Comparison of ENCODE assay signal across 8 cellular contexts in genomic region chr2:19989681-19990415, GRCh38. TPM values are rescaled to one million over a fixed set of nuclear protein-coding genes. Genes with fewer than 3 reads are reported as not detected.
DNase-seq lines count a peak whose midpoint lies in the region; ATAC-seq and TF ChIP-seq lines count a peak whose summit lies in the region.

Gene WDR35, minus strand, starts transcription at chr2:19990105. Its CDS starts 90 bp downstream, at chr2:19990015.

- H3K4me1 ChIP-seq in hepatocyte (ENCODE audit: insufficient read depth) (no peaks in the 10 kb centered on the region), vagina (peaks cover 12% of the 10 kb centered on the region)

- peaks cover 10% of the 10 kb centered on the region for H3K79me2 ChIP-seq in hepatocyte

- H3K9me3 ChIP-seq in hepatocyte (ENCODE audit: low read depth) (no peaks in the 10 kb centered on the region), vagina (no peaks in the 10 kb centered on the region)

- no peaks in the 10 kb centered on the region for H3K27me3 ChIP-seq in hepatocyte
- H3K27me3 ChIP-seq in vagina, result no peaks in the 10 kb centered on the region

- H3K9me2 ChIP-seq in hepatocyte (replicated peaks; ENCODE audit: insufficient read depth), result no peaks in the 10 kb centered on the region

- TF ChIP-seq CTCF in hepatocyte (IDR thresholded peaks at IDR 0.05; ENCODE audit: poor library complexity), result no peak
- no peak for TF ChIP-seq CTCF in vagina (IDR thresholded peaks at IDR 0.05)

- no peaks in the 10 kb centered on the region for H4K20me1 ChIP-seq in hepatocyte (ENCODE audit: insufficient read depth, poor library complexity, severe bottlenecking)

- TF ChIP-seq POLR2A in vagina (IDR thresholded peaks at IDR 0.05), result no peak

- H2AFZ ChIP-seq in hepatocyte, result peak within 1 kb of the TSS; percentile 98

- H3K27ac ChIP-seq in hepatocyte (peak within 1 kb of the TSS; percentile 45), vagina (peak within 1 kb of the TSS; percentile 56)

- peak within 1 kb of the TSS; percentile 67 for H3K4me3 ChIP-seq in hepatocyte
- H3K4me3 ChIP-seq in vagina, result peak within 1 kb of the TSS; percentile 60 to 72

- 1% methylated on average over 66 of the region's 69 CpGs for WGBS in hepatocyte (ENCODE audit: low lambda C conversion rate, missing lambda C conversion rate)

- intact Hi-C loops in vagina (cut with DNase I), result no loop called here

- H3K4me2 ChIP-seq in hepatocyte, result peak within 1 kb of the TSS; percentile 87

- ATAC-seq in GM18499 (IDR thresholded peaks at IDR 0.05; ENCODE audit: insufficient read depth, unreplicated experiment), result peak; percentile 62
- ATAC-seq in HG02884 (IDR thresholded peaks at IDR 0.05; ENCODE audit: unreplicated experiment), result peak; percentile 87

- DNase-seq in NCI-H1694 (lab: John Stamatoyannopoulos, UW) (peak; percentile 91), T-helper 1 cell (peak; percentile 81 to 91 (median 83)), anterior cingulate cortex (lab: John Stamatoyannopoulos, UW) (peak; percentile 22 to 92 (median 83)), hepatocyte (ENCODE audit: low spot score) (peak; percentile 95), putamen (ENCODE audit: low spot score) (peak; percentile 88), vagina (ENCODE audit: extremely low spot score in 2 of 2) (no peak)

- no peaks in the 10 kb centered on the region for H3K36me3 ChIP-seq in hepatocyte (replicated peaks; ENCODE audit: insufficient read depth, low read depth)
- no peaks in the 10 kb centered on the region for H3K36me3 ChIP-seq in vagina

RNA-seq across cellular contexts. Expression of gene WDR35, which starts in this region (rescaled TPM):
- 4.6 TPM in 2 replicates for total RNA-seq in hepatocyte
- polyA plus RNA-seq in hepatocyte, result 1.8 and 2.0 TPM in 2 replicates
- total RNA-seq in vagina, result 8.3 TPM

Comparison
In these comparisons a context has a peak if more than half of its experiments do, and no peak if none do; other contexts are left out.
1. DNase-seq: peak in NCI-H1694 (single experiment), T-helper 1 cell (5 of 5), anterior cingulate cortex (58 of 58), hepatocyte (single experiment) and putamen (single experiment); none in vagina (0 of 2).